In genomic region chr14:91496790-91497189, GRCh38 we compare ENCODE assay signal across 8 cellular contexts. TPM values are rescaled to one million over a fixed set of nuclear protein-coding genes. Genes with fewer than 3 reads are reported as not detected.
A peak's percentile ranks its signal among the peaks of the same experiment; 100 is the strongest.
DNase-seq lines count a peak whose midpoint lies in the region; ATAC-seq and TF ChIP-seq lines count a peak whose summit lies in the region.

No MANE protein-coding gene starts in this region.

- H3K9me3 Mint-ChIP-seq in dendritic cell treated with granulocyte-macrophage colony-stimulating factor and Interleukin-4, amounts not matched to agents 40 ng/mL and 50 ng/mL, for 4 days, result no peaks in the 10 kb centered on the region

- no peak overlapping the region for H3K4me3 ChIP-seq in KMS-11 (IDR thresholded peaks at IDR 0.05; ENCODE audit: insufficient read depth, low read depth, low read length)
- H3K4me3 ChIP-seq in parathyroid adenoma (ENCODE audit: low read depth, low read length), result no peak overlapping the region

- no peaks in the 10 kb centered on the region for H3K9me3 ChIP-seq in parathyroid adenoma (ENCODE audit: control insufficient read depth, low read length)

- H3K27me3 ChIP-seq in KMS-11 (ENCODE audit: insufficient read depth, low read depth) (no peaks in the 10 kb centered on the region), parathyroid adenoma (ENCODE audit: control insufficient read depth, insufficient read depth, low read length) (no peaks in the 10 kb centered on the region)

- no peak overlapping the region for H2AFZ ChIP-seq in KMS-11 (ENCODE audit: low read depth)
- no peak overlapping the region for H2AFZ ChIP-seq in parathyroid adenoma

- H3K4me3 Mint-ChIP-seq in dendritic cell treated with granulocyte-macrophage colony-stimulating factor and Interleukin-4, amounts not matched to agents 40 ng/mL and 50 ng/mL, for 4 days, result no peak overlapping the region

- H3K27me3 Mint-ChIP-seq in dendritic cell treated with granulocyte-macrophage colony-stimulating factor and Interleukin-4, amounts not matched to agents 40 ng/mL and 50 ng/mL, for 4 days, result no peaks in the 10 kb centered on the region

- intact Hi-C loops in dendritic cell treated with granulocyte-macrophage colony-stimulating factor and Interleukin-4, amounts not matched to agents 40 ng/mL and 50 ng/mL, for 4 days (cut with micrococcal nuclease), result no loop called here
- intact Hi-C loops in sciatic nerve (cut with DNase I), result no loop called here

- H3K27ac ChIP-seq in KMS-11 (no peak overlapping the region; the same call in 1 of the 2 replicates), parathyroid adenoma (no peak overlapping the region)

- H3K36me3 ChIP-seq in KMS-11 (ENCODE audit: insufficient read depth), result no peaks in the 10 kb centered on the region
- H3K36me3 ChIP-seq in parathyroid adenoma (ENCODE audit: control insufficient read depth, insufficient read depth, low read length), result no peaks in the 10 kb centered on the region

- ATAC-seq in sciatic nerve, result no peak

- H3K79me2 ChIP-seq in KMS-11 (ENCODE audit: insufficient read depth, low read depth), result peaks cover 98% of the 10 kb centered on the region
- H3K79me2 ChIP-seq in parathyroid adenoma, result peaks cover 81% of the 10 kb centered on the region

- TF ChIP-seq CTCF in KMS-11 (conservative IDR thresholded peaks at IDR 0.05; ENCODE audit: low read depth, low read length) (no peak), parathyroid adenoma (IDR thresholded peaks at IDR 0.05) (no peak)

- H3K4me1 ChIP-seq in KMS-11 (ENCODE audit: low read depth, poor library complexity, severe bottlenecking) (peaks cover 59% of the 10 kb centered on the region), parathyroid adenoma (peaks cover 19% of the 10 kb centered on the region)

- H3K9ac ChIP-seq in KMS-11 (no peak overlapping the region), parathyroid adenoma (no peak overlapping the region)

- peak overlapping the region; percentile 61 for H3K4me2 ChIP-seq in KMS-11
- peak overlapping the region; percentile 20 for H3K4me2 ChIP-seq in parathyroid adenoma (ENCODE audit: low read length)

- peak overlapping the region; percentile 36 for H3K27ac Mint-ChIP-seq in dendritic cell treated with granulocyte-macrophage colony-stimulating factor and Interleukin-4, amounts not matched to agents 40 ng/mL and 50 ng/mL, for 4 days

- peaks cover 27% of the 10 kb centered on the region for H4K20me1 ChIP-seq in KMS-11 (ENCODE audit: insufficient read depth)

- peaks cover 32% of the 10 kb centered on the region for H3K36me3 Mint-ChIP-seq in dendritic cell treated with granulocyte-macrophage colony-stimulating factor and Interleukin-4, amounts not matched to agents 40 ng/mL and 50 ng/mL, for 4 days (ENCODE audit: low read depth)

- peak; percentile 14 for DNase-seq in NCI-H748 (lab: John Stamatoyannopoulos, UW; ENCODE audit: unreplicated experiment)
- DNase-seq in NCI-H748 treated with DMSO at 0.1 percent for 48 hours (lab: John Stamatoyannopoulos, UW), result no peak
- no peak for DNase-seq in midbrain (lab: John Stamatoyannopoulos, UW)
- DNase-seq in sciatic nerve (ENCODE audit: low spot score), result no peak
- DNase-seq in NCI-H526 treated with DMSO at 0.1 percent for 48 hours (lab: John Stamatoyannopoulos, UW), result no peak

- H3K4me1 Mint-ChIP-seq in dendritic cell treated with granulocyte-macrophage colony-stimulating factor and Interleukin-4, amounts not matched to agents 40 ng/mL and 50 ng/mL, for 4 days (ENCODE audit: low read depth), result peaks cover 69% of the 10 kb centered on the region

RNA-seq across cellular contexts. Expression of gene PPP4R3A, which starts 13.3 kb away (rescaled TPM):
- 74.0 TPM for total RNA-seq in sciatic nerve
